Comparison of ENCODE assay signal across 12 cellular contexts in the genomic region with DNA sequence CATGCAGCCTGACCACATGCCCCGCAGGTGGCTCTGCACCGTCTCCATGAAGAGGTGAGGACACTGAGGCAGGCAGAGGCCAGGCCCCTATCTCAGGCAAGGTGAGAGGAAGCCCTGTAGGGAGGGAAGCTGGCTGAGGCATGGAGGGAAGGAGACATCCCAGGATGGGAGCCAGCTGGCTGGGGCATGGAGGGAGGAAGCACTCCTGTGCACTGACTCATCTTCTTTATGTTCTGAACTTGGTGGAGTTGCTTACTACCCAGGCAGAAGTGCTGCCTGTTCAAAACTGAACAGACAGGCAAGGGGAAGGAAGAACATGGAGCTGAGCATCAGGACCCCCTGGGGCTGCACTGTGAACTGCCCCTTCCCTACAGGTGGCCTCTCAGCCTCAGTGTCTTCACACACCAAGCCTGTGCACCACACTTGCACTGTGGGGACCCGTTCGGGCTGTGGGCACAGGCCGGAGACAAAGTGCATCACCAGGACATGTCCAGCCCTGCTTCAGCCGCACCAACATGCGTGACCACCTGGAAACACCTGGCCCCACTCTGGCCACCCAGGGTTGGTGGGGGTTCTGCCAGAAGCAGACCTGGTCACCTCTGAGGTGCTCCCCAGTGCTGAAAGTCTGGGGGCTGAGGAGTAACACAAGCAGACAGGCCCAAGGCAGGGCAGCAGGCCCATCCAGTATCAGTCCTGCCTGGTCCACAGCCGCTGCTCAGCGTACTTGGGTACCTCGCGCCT. TPM values are rescaled to one million over a fixed set of nuclear protein-coding genes. Genes with fewer than 3 reads are reported as not detected.
A peak's percentile ranks its signal among the peaks of the same experiment; 100 is the strongest.
DNase-seq lines count a peak whose midpoint lies in the region; ATAC-seq and TF ChIP-seq lines count a peak whose summit lies in the region.
"Had no signal": no experiment of that assay in that cellular context is flagged by ENCODE, and none has a peak within 500 bp of the region (broad histone marks: within the 10 kb centered on the region; RNA-seq: fewer than 3 reads in every experiment).

No MANE protein-coding gene starts in this region.

- H3K79me2 ChIP-seq in SK-N-SH (ENCODE audit: insufficient read depth), result peaks cover 4% of the 10 kb centered on the region; the same call in 1 of the 2 replicates

- no peaks in the 10 kb centered on the region for H3K9me3 Mint-ChIP-seq in osteocyte (ENCODE audit: unreplicated experiment)
- H3K9me3 Mint-ChIP-seq in activated CD4-positive, alpha-beta T cell treated with anti-CD3 and anti-CD28 coated beads for 36 hours (ENCODE audit: low read depth), result no peaks in the 10 kb centered on the region
- H3K9me3 Mint-ChIP-seq: central memory CD8-positive, alpha-beta T cell; memory B cell had no signal

- peaks cover 19% of the 10 kb centered on the region for H4K20me1 ChIP-seq in SK-N-SH (ENCODE audit: insufficient read depth)

- no peaks in the 10 kb centered on the region for H3K27me3 Mint-ChIP-seq in osteocyte (ENCODE audit: unreplicated experiment)
- no peaks in the 10 kb centered on the region for H3K27me3 Mint-ChIP-seq in activated CD4-positive, alpha-beta T cell treated with anti-CD3 and anti-CD28 coated beads for 36 hours
- H3K27me3 Mint-ChIP-seq: central memory CD8-positive, alpha-beta T cell; memory B cell had no signal

- no peak overlapping the region for H3K9ac ChIP-seq in SK-N-SH

- CTCF ChIA-PET in SK-N-SH (lab: Yijun Ruan, JAX), result interaction anchor here (1.6 kb wide), 1 partner anchor 21 kb away, joined by 3 read pairs; no protein-coding TSS in a partner anchor
- CTCF ChIA-PET in activated CD4-positive, alpha-beta T cell treated with anti-CD3 and anti-CD28 coated beads for 36 hours (lab: Charles Lee), result no interaction called here

- no peak overlapping the region for H3K4me3 ChIP-seq in SK-N-SH (ENCODE audit: low read depth in 2 of 2, low read length in 1 of 2)
- no peak overlapping the region for H3K4me3 ChIP-seq in fibroblast of mammary gland (ENCODE audit: control insufficient read depth, low read depth, low read length)

- peaks cover 5 to 34% of the 10 kb centered on the region in 2 experiments for H3K36me3 ChIP-seq in SK-N-SH (replicated peaks in 1 of 2; ENCODE audit: control insufficient read depth in 1 of 2, insufficient read depth in 2 of 2, low read length in 1 of 2)

- TF ChIP-seq EP300 in SK-N-SH (IDR thresholded peaks at IDR 0.05; ENCODE audit: borderline replicate concordance in 1 of 2, low read depth in 1 of 2, low read length in 1 of 2), result no peak

- ATAC-seq in HG03139 (IDR thresholded peaks at IDR 0.05; ENCODE audit: unreplicated experiment) (no peak), GM21786 (IDR thresholded peaks at IDR 0.05; ENCODE audit: unreplicated experiment) (no peak)
- no peak for ATAC-seq in activated CD4-positive, alpha-beta T cell treated with anti-CD3 and anti-CD28 coated beads for 36 hours

- peak overlapping the region in 1 of 2 experiments; percentile 37; a peak in 2 of 4 replicates for H3K27ac ChIP-seq in SK-N-SH (ENCODE audit: low read depth in 2 of 2, low read length in 1 of 2)

- intact Hi-C loops in activated CD4-positive, alpha-beta T cell treated with anti-CD3 and anti-CD28 coated beads for 36 hours (cut with DNase I, micrococcal nuclease), result no loop called here

- H3K36me3 Mint-ChIP-seq in osteocyte (ENCODE audit: unreplicated experiment), result peaks cover 39% of the 10 kb centered on the region
- H3K36me3 Mint-ChIP-seq in activated CD4-positive, alpha-beta T cell treated with anti-CD3 and anti-CD28 coated beads for 36 hours (ENCODE audit: low read depth), result peaks cover 33% of the 10 kb centered on the region

- H3K27ac Mint-ChIP-seq in osteocyte (ENCODE audit: unreplicated experiment), result no peak overlapping the region
- no peak overlapping the region for H3K27ac Mint-ChIP-seq in activated CD4-positive, alpha-beta T cell treated with anti-CD3 and anti-CD28 coated beads for 36 hours
- H3K27ac Mint-ChIP-seq: memory B cell had no signal

- H3K4me2 ChIP-seq in SK-N-SH, result 0 out of 2 replicates have a peak overlapping the region, but pooled peaks have one; percentile 9

- H3K9me2 ChIP-seq in SK-N-SH, result no peaks in the 10 kb centered on the region

- H3K4me1 Mint-ChIP-seq in osteocyte (ENCODE audit: unreplicated experiment), result no peaks in the 10 kb centered on the region
- H3K4me1 Mint-ChIP-seq in activated CD4-positive, alpha-beta T cell treated with anti-CD3 and anti-CD28 coated beads for 36 hours, result no peaks in the 10 kb centered on the region

- POLR2A ChIA-PET in SK-N-SH (lab: Yijun Ruan, JAX), result no interaction called here
- POLR2A ChIA-PET in activated CD4-positive, alpha-beta T cell treated with anti-CD3 and anti-CD28 coated beads for 36 hours (lab: Charles Lee), result no interaction called here

- no peaks in the 10 kb centered on the region for H3K9me3 ChIP-seq in SK-N-SH

- H3K4me1 ChIP-seq in SK-N-SH (ENCODE audit: control insufficient read depth in 1 of 2, insufficient read depth in 2 of 2, low read depth in 1 of 2, low read length in 1 of 2), result peaks cover 3 to 5% of the 10 kb centered on the region in 2 experiments; a peak in 1 of 4 replicates

- H2AFZ ChIP-seq in SK-N-SH (ENCODE audit: low read depth), result no peak overlapping the region

- no peak overlapping the region for H3K4me3 Mint-ChIP-seq in osteocyte (ENCODE audit: unreplicated experiment)
- H3K4me3 Mint-ChIP-seq in activated CD4-positive, alpha-beta T cell treated with anti-CD3 and anti-CD28 coated beads for 36 hours, result no peak overlapping the region
- H3K4me3 Mint-ChIP-seq: central memory CD8-positive, alpha-beta T cell; memory B cell had no signal

- peak; percentile 95 for DNase-seq in GM03348 (ENCODE audit: low spot score)
- DNase-seq in SK-N-SH, result no peak
- DNase-seq in fibroblast of mammary gland (ENCODE audit: low read depth), result peak; percentile 75
- DNase-seq in osteocyte (ENCODE audit: extremely low spot score, unreplicated experiment), result peak; percentile 79
- no peak for DNase-seq in NCI-H1105 (lab: John Stamatoyannopoulos, UW)
- no peak for DNase-seq in activated CD4-positive, alpha-beta T cell treated with anti-CD3 and anti-CD28 coated beads for 36 hours
- DNase-seq: activated T-cell treated with anti-CD3 and anti-CD28 coated beads, Interleukin-2, amount 50 U/mL, for 1 hour; stimulated activated CD4-positive, alpha-beta T cell treated with anti-CD3 and anti-CD28 coated beads, Interleukin-4, amount 100 ng/mL, for 24 hours had no signal

- H3K27me3 ChIP-seq in SK-N-SH (ENCODE audit: insufficient read depth), result no peaks in the 10 kb centered on the region

- WGBS in SK-N-SH (ENCODE audit: low lambda C conversion rate), result 91% methylated on average over 7 of the region's 11 CpGs

- peaks cover 3% of the 10 kb centered on the region for H3F3A ChIP-seq in SK-N-SH (replicated peaks; ENCODE audit: insufficient read depth)

- TF ChIP-seq CTCF in SK-N-SH (IDR thresholded peaks at IDR 0.05) (no peak), fibroblast of mammary gland (conservative IDR thresholded peaks at IDR 0.05; ENCODE audit: control insufficient read depth, insufficient read depth, low read depth, low read length) (no peak), osteocyte (IDR thresholded peaks at IDR 0.05) (no peak)

- TF ChIP-seq RAD21 in SK-N-SH (IDR thresholded peaks at IDR 0.05; ENCODE audit: low read length), result no peak

TF ChIP-seq in SK-N-SH, 30 proteins besides CTCF, POLR2A, EP300 and RAD21:
- TF ChIP-seq, protein P1, sequence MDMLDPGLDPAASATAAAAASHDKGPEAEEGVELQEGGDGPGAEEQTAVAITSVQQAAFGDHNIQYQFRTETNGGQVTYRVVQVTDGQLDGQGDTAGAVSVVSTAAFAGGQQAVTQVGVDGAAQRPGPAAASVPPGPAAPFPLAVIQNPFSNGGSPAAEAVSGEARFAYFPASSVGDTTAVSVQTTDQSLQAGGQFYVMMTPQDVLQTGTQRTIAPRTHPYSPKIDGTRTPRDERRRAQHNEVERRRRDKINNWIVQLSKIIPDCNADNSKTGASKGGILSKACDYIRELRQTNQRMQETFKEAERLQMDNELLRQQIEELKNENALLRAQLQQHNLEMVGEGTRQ (IDR thresholded peaks at IDR 0.05; ENCODE audit: borderline replicate concordance, low read depth, low read length), result no peak
- TF ChIP-seq FOSL2 (IDR thresholded peaks at IDR 0.05; ENCODE audit: borderline replicate concordance, low read depth) (peak; percentile 34; the same call in 1 of the 2 replicates), CHD2 (IDR thresholded peaks at IDR 0.05; ENCODE audit: low read length, partially characterized antibody) (no peak), TCF12 (IDR thresholded peaks at IDR 0.05) (peak; percentile 56), JUND (IDR thresholded peaks at IDR 0.05) (peak; percentile 26; the same call in 1 of the 2 replicates), MEF2A (IDR thresholded peaks at IDR 0.05; ENCODE audit: borderline replicate concordance, low read depth) (no peak), SMC3 (IDR thresholded peaks at IDR 0.05; ENCODE audit: low read depth, low read length) (no peak), YY1 (IDR thresholded peaks at IDR 0.05; ENCODE audit: low read depth) (no peak), NFIC (IDR thresholded peaks at IDR 0.05; ENCODE audit: borderline replicate concordance) (peak; percentile 39), GATA2 (CRISPR knock-in tag; IDR thresholded peaks at IDR 0.05) (no peak)
- TF ChIP-seq, protein P2, sequence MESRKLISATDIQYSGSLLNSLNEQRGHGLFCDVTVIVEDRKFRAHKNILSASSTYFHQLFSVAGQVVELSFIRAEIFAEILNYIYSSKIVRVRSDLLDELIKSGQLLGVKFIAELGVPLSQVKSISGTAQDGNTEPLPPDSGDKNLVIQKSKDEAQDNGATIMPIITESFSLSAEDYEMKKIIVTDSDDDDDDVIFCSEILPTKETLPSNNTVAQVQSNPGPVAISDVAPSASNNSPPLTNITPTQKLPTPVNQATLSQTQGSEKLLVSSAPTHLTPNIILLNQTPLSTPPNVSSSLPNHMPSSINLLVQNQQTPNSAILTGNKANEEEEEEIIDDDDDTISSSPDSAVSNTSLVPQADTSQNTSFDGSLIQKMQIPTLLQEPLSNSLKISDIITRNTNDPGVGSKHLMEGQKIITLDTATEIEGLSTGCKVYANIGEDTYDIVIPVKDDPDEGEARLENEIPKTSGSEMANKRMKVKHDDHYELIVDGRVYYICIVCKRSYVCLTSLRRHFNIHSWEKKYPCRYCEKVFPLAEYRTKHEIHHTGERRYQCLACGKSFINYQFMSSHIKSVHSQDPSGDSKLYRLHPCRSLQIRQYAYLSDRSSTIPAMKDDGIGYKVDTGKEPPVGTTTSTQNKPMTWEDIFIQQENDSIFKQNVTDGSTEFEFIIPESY (IDR thresholded peaks at IDR 0.05; ENCODE audit: borderline replicate concordance, low read depth), result no peak
- TF ChIP-seq, protein P3, sequence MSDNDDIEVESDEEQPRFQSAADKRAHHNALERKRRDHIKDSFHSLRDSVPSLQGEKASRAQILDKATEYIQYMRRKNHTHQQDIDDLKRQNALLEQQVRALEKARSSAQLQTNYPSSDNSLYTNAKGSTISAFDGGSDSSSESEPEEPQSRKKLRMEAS (IDR thresholded peaks at IDR 0.05; ENCODE audit: low read depth), result peak; percentile 41; the same call in 1 of the 2 replicates

RNA-seq across cellular contexts. Expression of a gene that starts 55.5 kb away (rescaled TPM):
- 21.5 and 30.4 TPM in 2 replicates for polyA plus RNA-seq in SK-N-SH (2012; rRNA removed)
- 15.1 and 23.8 TPM in 2 replicates for polyA plus RNA-seq in SK-N-SH (2012; cell fraction: cytosol; rRNA removed)
- polyA plus RNA-seq in SK-N-SH (2012; cell fraction: nucleus; rRNA removed), result 30.5 and 30.9 TPM in 2 replicates
- total RNA-seq in osteocyte, result 64.4 and 66.3 TPM in 2 replicates
- 10 to 100 TPM; 23.7 to 27.5 TPM for total RNA-seq in activated CD4-positive, alpha-beta T cell treated with anti-CD3 and anti-CD28 coated beads for 36 hours

Comparison
In these comparisons a context has a peak if more than half of its experiments do, and no peak if none do; other contexts are left out.
1. DNase-seq: peak in GM03348 (single experiment), fibroblast of mammary gland (single experiment) and osteocyte (single experiment); none in SK-N-SH (single experiment), NCI-H1105 (single experiment) and activated CD4-positive, alpha-beta T cell treated with anti-CD3 and anti-CD28 coated beads for 36 hours (single experiment).